2 cellular contexts compared by ENCODE assay signal in the genomic region with DNA sequence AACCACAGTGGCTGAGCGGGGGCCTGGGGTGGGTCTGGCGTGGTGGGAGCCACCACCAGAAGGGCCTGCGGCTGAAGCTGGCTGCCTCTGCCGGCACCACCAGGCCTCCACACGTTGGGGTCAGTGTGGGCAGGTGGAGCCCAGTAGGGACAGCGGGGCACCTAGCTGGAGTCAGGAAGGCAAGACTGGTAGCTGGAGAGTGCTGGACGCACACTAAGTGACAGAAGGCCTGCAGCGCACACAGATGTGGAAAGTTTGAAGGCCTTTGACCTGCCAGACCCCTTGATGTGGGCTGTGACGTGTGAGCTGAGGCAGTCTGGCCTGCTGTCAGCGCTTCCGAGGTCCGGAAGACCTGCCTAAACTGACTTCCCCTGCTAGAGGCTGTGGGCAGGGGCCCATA.
A peak's percentile ranks its signal among the peaks of the same experiment; 100 is the strongest.
TF ChIP-seq lines count a peak whose summit lies in the region.

No MANE protein-coding gene starts in this region.

TF ChIP-seq in HCT116, 20 proteins besides CTCF, POLR2A, EP300 and RAD21:
- TF ChIP-seq, protein P1, sequence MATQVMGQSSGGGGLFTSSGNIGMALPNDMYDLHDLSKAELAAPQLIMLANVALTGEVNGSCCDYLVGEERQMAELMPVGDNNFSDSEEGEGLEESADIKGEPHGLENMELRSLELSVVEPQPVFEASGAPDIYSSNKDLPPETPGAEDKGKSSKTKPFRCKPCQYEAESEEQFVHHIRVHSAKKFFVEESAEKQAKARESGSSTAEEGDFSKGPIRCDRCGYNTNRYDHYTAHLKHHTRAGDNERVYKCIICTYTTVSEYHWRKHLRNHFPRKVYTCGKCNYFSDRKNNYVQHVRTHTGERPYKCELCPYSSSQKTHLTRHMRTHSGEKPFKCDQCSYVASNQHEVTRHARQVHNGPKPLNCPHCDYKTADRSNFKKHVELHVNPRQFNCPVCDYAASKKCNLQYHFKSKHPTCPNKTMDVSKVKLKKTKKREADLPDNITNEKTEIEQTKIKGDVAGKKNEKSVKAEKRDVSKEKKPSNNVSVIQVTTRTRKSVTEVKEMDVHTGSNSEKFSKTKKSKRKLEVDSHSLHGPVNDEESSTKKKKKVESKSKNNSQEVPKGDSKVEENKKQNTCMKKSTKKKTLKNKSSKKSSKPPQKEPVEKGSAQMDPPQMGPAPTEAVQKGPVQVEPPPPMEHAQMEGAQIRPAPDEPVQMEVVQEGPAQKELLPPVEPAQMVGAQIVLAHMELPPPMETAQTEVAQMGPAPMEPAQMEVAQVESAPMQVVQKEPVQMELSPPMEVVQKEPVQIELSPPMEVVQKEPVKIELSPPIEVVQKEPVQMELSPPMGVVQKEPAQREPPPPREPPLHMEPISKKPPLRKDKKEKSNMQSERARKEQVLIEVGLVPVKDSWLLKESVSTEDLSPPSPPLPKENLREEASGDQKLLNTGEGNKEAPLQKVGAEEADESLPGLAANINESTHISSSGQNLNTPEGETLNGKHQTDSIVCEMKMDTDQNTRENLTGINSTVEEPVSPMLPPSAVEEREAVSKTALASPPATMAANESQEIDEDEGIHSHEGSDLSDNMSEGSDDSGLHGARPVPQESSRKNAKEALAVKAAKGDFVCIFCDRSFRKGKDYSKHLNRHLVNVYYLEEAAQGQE (IDR thresholded peaks at IDR 0.05; ENCODE audit: low read depth), result no peak
- TF ChIP-seq YY1 (IDR thresholded peaks at IDR 0.05; ENCODE audit: extremely low read depth, insufficient replicate concordance, low read depth, low read length) (no peak), CBX3 (IDR thresholded peaks at IDR 0.05; ENCODE audit: low read depth) (no peak)
TF ChIP-seq in HCT116: peak in this region for 0.

TF ChIP-seq in GM12878, 131 proteins besides CTCF, POLR2A, EP300 and RAD21:
- TF ChIP-seq SMARCA5 (IDR thresholded peaks at IDR 0.05), result no peak
- peak; percentile 74 for TF ChIP-seq CREB1 (IDR thresholded peaks at IDR 0.05; ENCODE audit: low read depth)
- peak; percentile 84 for TF ChIP-seq TCF7 (IDR thresholded peaks at IDR 0.05; ENCODE audit: borderline replicate concordance)
- no peak for TF ChIP-seq FOXK2 (IDR thresholded peaks at IDR 0.05)
- no peak for TF ChIP-seq RCOR1 (conservative IDR thresholded peaks at IDR 0.05; ENCODE audit: low read depth, low read length)
- TF ChIP-seq YY1 (IDR thresholded peaks at IDR 0.05; ENCODE audit: low read depth, low read length), result 0 out of 2 replicates have a peak, but pooled peaks have one; percentile 4
- peak; percentile 23; the same call in 1 of the 2 replicates for TF ChIP-seq RUNX3 (IDR thresholded peaks at IDR 0.05; ENCODE audit: low read length)
- 0 out of 2 replicates have a peak, but pooled peaks have one; percentile 14 for TF ChIP-seq NR2F1 (conservative IDR thresholded peaks at IDR 0.05)
- TF ChIP-seq CREM (IDR thresholded peaks at IDR 0.05; ENCODE audit: low read depth), result peak; percentile 62; the same call in 1 of the 2 replicates
